ENCODE assay signal across 8 cellular contexts in genomic region chr2:190804182-190804795, GRCh38.
DNase-seq lines count a peak whose midpoint lies in the region; ATAC-seq and TF ChIP-seq lines count a peak whose summit lies in the region.

No MANE protein-coding gene starts in this region.

- no peaks in the 10 kb centered on the region for H3K36me3 Mint-ChIP-seq in activated naive CD4-positive, alpha-beta T cell treated with anti-CD3 and anti-CD28 coated beads, Interleukin-2, amount 10 ng/mL, durations not matched to agents 7 days and 5 days

- intact Hi-C loops in psoas muscle (cut with DNase I): loop anchor here in 1 of 2 donors (10.0 kb wide), 1 partner anchor 419 kb away; no protein-coding TSS in a partner anchor

- no peak overlapping the region for H3K27ac ChIP-seq in psoas muscle

- DNase-seq in GM03348 (ENCODE audit: low spot score) (peak; percentile 38), NCI-H460 (ENCODE audit: extremely low read depth, low read depth) (peak; percentile 11), epithelial cell of esophagus (ENCODE audit: low read depth) (peak; percentile 27), psoas muscle (no peak)
- no peak for DNase-seq in activated naive CD4-positive, alpha-beta T cell treated with Interleukin-2 at 50 U/mL for 16 hours
- DNase-seq in activated naive CD4-positive, alpha-beta T cell treated with anti-CD3 and anti-CD28 coated beads, Interleukin-2, amount 10 ng/mL, durations not matched to agents 7 days and 5 days: no peak

- H3K36me3 ChIP-seq in psoas muscle (ENCODE audit: insufficient read depth in 1 of 2, low read depth in 1 of 2): no peaks in the 10 kb centered on the region

- H3K9me3 Mint-ChIP-seq in activated naive CD4-positive, alpha-beta T cell treated with anti-CD3 and anti-CD28 coated beads, Interleukin-2, amount 10 ng/mL, durations not matched to agents 7 days and 5 days: no peaks in the 10 kb centered on the region

- H3K4me3 ChIP-seq in epithelial cell of esophagus (ENCODE audit: low read length) (no peak overlapping the region), psoas muscle (no peak overlapping the region)

- H3K27ac Mint-ChIP-seq in activated naive CD4-positive, alpha-beta T cell treated with anti-CD3 and anti-CD28 coated beads, Interleukin-2, amount 10 ng/mL, durations not matched to agents 7 days and 5 days: no peak overlapping the region

- no peak overlapping the region for H3K4me3 Mint-ChIP-seq in activated naive CD4-positive, alpha-beta T cell treated with anti-CD3 and anti-CD28 coated beads, Interleukin-2, amount 10 ng/mL, durations not matched to agents 7 days and 5 days

- TF ChIP-seq CTCF in epithelial cell of esophagus (IDR thresholded peaks at IDR 0.05; ENCODE audit: insufficient read depth, low read depth, low read length, missing control alignments) (peak; percentile 56), psoas muscle (IDR thresholded peaks at IDR 0.05) (peak; percentile 63)

- WGBS in psoas muscle, 3 donors: 41 to 46% (median 46%) methylated on average over 5 of the region's 5 CpGs

- CTCF ChIA-PET in activated naive CD4-positive, alpha-beta T cell treated with anti-CD3 and anti-CD28 coated beads, Interleukin-2, amount 10 ng/mL, durations not matched to agents 7 days and 5 days (lab: Charles Lee): interaction anchor here (1.0 to 2.1 kb wide), 3 partner anchors 18 to 326 kb away, joined by 3 to 8 read pairs (median 3); no protein-coding TSS in a partner anchor

- H3K27me3 Mint-ChIP-seq in activated naive CD4-positive, alpha-beta T cell treated with anti-CD3 and anti-CD28 coated beads, Interleukin-2, amount 10 ng/mL, durations not matched to agents 7 days and 5 days: no peaks in the 10 kb centered on the region

- H3K9me3 ChIP-seq in psoas muscle: no peaks in the 10 kb centered on the region

- ATAC-seq in psoas muscle: no peak
- ATAC-seq in HG03432 (IDR thresholded peaks at IDR 0.05; ENCODE audit: unreplicated experiment): no peak
- no peak for ATAC-seq in HG02884 (IDR thresholded peaks at IDR 0.05; ENCODE audit: unreplicated experiment)

- H3K4me1 ChIP-seq in psoas muscle: no peaks in the 10 kb centered on the region

- H3K4me1 Mint-ChIP-seq in activated naive CD4-positive, alpha-beta T cell treated with anti-CD3 and anti-CD28 coated beads, Interleukin-2, amount 10 ng/mL, durations not matched to agents 7 days and 5 days: peaks cover 9% of the 10 kb centered on the region

- H3K27me3 ChIP-seq in psoas muscle (ENCODE audit: insufficient read depth in 3 of 3, low read length in 2 of 3): no peaks in the 10 kb centered on the region

Comparison
In these comparisons a context has a peak if more than half of its experiments do, and no peak if none do; other contexts are left out.
1. DNase-seq: peak in GM03348 (single experiment), NCI-H460 (single experiment) and epithelial cell of esophagus (single experiment); none in psoas muscle (0 of 2), activated naive CD4-positive, alpha-beta T cell treated with Interleukin-2 at 50 U/mL for 16 hours (single experiment) and activated naive CD4-positive, alpha-beta T cell treated with anti-CD3 and anti-CD28 coated beads, Interleukin-2, amount 10 ng/mL, durations not matched to agents 7 days and 5 days (single experiment).